ENCODE assay signal across 8 cellular contexts in the genomic region with DNA sequence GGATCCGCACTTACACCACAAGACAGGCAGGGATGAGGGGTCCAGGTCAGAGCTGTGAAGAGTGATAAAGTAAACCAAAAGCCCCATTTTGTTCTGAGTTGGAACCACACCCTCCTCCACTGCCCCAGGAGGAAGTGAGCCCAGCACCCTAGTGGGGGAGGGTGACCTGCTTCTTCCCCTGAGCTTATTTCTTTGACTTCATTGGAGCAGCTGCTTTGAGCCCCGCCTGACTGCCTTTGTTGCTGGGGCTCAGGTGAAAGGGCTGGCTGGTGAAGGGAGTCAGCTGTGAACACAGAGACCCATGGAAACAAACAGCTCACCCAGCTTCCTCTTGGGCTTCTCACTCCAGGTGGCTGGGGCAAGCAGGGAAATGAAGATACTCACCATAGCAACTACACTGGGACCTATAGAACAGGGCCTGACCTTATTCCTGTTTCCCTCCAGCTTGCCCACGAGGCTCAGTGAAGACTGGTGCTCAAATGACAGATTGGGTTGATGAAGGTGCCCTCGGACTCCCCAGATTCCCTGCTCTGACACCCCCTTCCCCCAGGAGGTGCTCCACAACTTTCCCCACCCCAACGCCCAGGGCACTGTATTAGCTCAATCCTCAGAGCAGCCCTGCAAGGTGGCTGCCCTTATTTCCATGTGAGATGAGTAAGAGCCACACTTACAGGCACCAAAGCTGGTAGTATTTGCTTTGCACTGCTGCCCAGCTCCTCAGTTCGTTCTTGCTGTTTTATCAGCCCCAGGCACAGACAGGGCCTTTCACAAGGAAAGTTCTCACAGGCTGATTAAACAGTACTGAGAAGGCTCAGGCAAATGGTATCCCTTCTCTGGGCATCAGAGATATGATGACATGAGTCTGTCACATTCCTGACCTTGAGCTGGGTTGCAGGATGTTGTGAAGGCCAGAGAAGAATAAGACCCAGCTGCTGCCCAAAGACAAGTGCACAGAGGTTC. TPM values are rescaled to one million over a fixed set of nuclear protein-coding genes. Genes with fewer than 3 reads are reported as not detected.
DNase-seq lines count a peak whose midpoint lies in the region; ATAC-seq and TF ChIP-seq lines count a peak whose summit lies in the region.

No MANE protein-coding gene starts in this region.

- DNase-seq in GM13977 (ENCODE audit: low spot score), result peak; percentile 88
- DNase-seq in NCI-H146 (lab: John Stamatoyannopoulos, UW), result peak; percentile 94
- peak; percentile 81 for DNase-seq in activated CD4-positive, alpha-beta T cell treated with anti-CD3 and anti-CD28 coated beads, Interleukin-2, amount 50 U/mL, for 1 hour
- peak; percentile 57 for DNase-seq in epithelial cell of esophagus (ENCODE audit: low read depth)
- DNase-seq in posterior vena cava (ENCODE audit: low spot score), result peak; percentile 84
- DNase-seq in NCI-H1048 (lab: John Stamatoyannopoulos, UW), result no peak
- DNase-seq in SW480 (ENCODE audit: low spot score), result no peak

- ATAC-seq in HG02571 (IDR thresholded peaks at IDR 0.05; ENCODE audit: unreplicated experiment), result peak; percentile 41

- intact Hi-C loops in posterior vena cava (cut with DNase I), result loop anchor here in 1 of 2 donors (5.0 kb wide), 1 partner anchor 37 kb away; no protein-coding TSS in a partner anchor

- no peak overlapping the region for H3K4me3 ChIP-seq in epithelial cell of esophagus (ENCODE audit: low read length)

- TF ChIP-seq CTCF in GM13977 (IDR thresholded peaks at IDR 0.05; ENCODE audit: extremely low read depth, insufficient read depth, missing control alignments) (no peak), epithelial cell of esophagus (IDR thresholded peaks at IDR 0.05; ENCODE audit: insufficient read depth, low read depth, low read length, missing control alignments) (no peak)

- in situ Hi-C loops in GM13977 (cut with MboI; ENCODE audit: low pct_unique_long_range_greater_than_20kb, low sequenced_read_pairs, unreplicated experiment), result no loop called here

RNA-seq across cellular contexts. Expression of gene UCP2, which starts 2.4 kb away (rescaled TPM):
- 10 to 100 TPM; 22.8 to 38.7 TPM for total RNA-seq in posterior vena cava

RNA-seq across cellular contexts. Expression of gene UCP3, which starts 28.6 kb away (rescaled TPM):
- 1 to 10 TPM; 1.1 to 1.9 TPM for total RNA-seq in posterior vena cava

RNA-seq across cellular contexts. Expression of gene DNAJB13, which starts 29.5 kb away (rescaled TPM):
- not detected for total RNA-seq in posterior vena cava

Comparison
In these comparisons a context has a peak if more than half of its experiments do, and no peak if none do; other contexts are left out.
1. DNase-seq: peak in GM13977 (single experiment), NCI-H146 (single experiment), activated CD4-positive, alpha-beta T cell treated with anti-CD3 and anti-CD28 coated beads, Interleukin-2, amount 50 U/mL, for 1 hour (single experiment), epithelial cell of esophagus (single experiment) and posterior vena cava (single experiment); none in NCI-H1048 (single experiment) and SW480 (single experiment).